ENCODE assay signal across 29 cellular contexts in genomic region chr4:97412331-97412730, GRCh38.
"Had no signal": no experiment of that assay in that cellular context is flagged by ENCODE, and none has a peak within 500 bp of the region (broad histone marks: within the 10 kb centered on the region; RNA-seq: fewer than 3 reads in every experiment).

No MANE protein-coding gene starts in this region.

- H3K27ac ChIP-seq: colonic mucosa, coronary artery, dorsolateral prefrontal cortex, epithelial cell of prostate, esophagus muscularis mucosa, esophagus squamous epithelium, foreskin keratinocyte, gastrocnemius medialis, gastroesophageal sphincter, heart left ventricle, heart right ventricle had no signal

- H3K4me1 ChIP-seq: colonic mucosa, esophagus muscularis mucosa, esophagus squamous epithelium, foreskin keratinocyte, gastrocnemius medialis, gastroesophageal sphincter, heart left ventricle, heart right ventricle had no signal

- FAIRE-seq: colon, endometrium, endothelial cell of umbilical vein, frontal cortex had no signal

- H3K9me3 Mint-ChIP-seq: endodermal cell had no signal

- H3K27me3 Mint-ChIP-seq: dendritic cell treated with granulocyte-macrophage colony-stimulating factor and Interleukin-4, amounts not matched to agents 40 ng/mL and 50 ng/mL, for 4 days; effector memory CD8-positive, alpha-beta T cell had no signal

- ATAC-seq: effector memory CD8-positive, alpha-beta T cell; esophagus mucosa; foreskin keratinocyte; gastrocnemius medialis; gastroesophageal sphincter; heart left ventricle; heart right ventricle had no signal

- H3K9me3 ChIP-seq: colonic mucosa, esophagus squamous epithelium, gastrocnemius medialis, gastroesophageal sphincter had no signal

- H3K27ac Mint-ChIP-seq: dendritic cell treated with granulocyte-macrophage colony-stimulating factor and Interleukin-4, amounts not matched to agents 40 ng/mL and 50 ng/mL, for 4 days; effector memory CD8-positive, alpha-beta T cell; endodermal cell had no signal

- H3K4me1 Mint-ChIP-seq: endodermal cell had no signal

- H3K4me3 ChIP-seq: colonic mucosa, coronary artery, dorsolateral prefrontal cortex, esophagus muscularis mucosa, esophagus squamous epithelium, gastrocnemius medialis, gastroesophageal sphincter, heart left ventricle, heart right ventricle had no signal

- DNase-seq: colonic mucosa; cortex of kidney; dermis blood vessel endothelial cell; dorsolateral prefrontal cortex; effector CD4-positive, alpha-beta T cell; effector CD8-positive, alpha-beta T cell; effector memory CD4-positive, alpha-beta T cell; effector memory CD8-positive, alpha-beta T cell; endodermal cell; erythroblast; esophagus squamous epithelium; foreskin fibroblast; foreskin keratinocyte; foreskin melanocyte; gastrocnemius medialis; glutamatergic neuron; head of caudate nucleus; heart left ventricle; heart right ventricle had no signal

- H3K27me3 ChIP-seq: colonic mucosa, dorsolateral prefrontal cortex, esophagus muscularis mucosa, esophagus squamous epithelium, foreskin keratinocyte, gastrocnemius medialis, gastroesophageal sphincter, heart left ventricle, heart right ventricle had no signal

- H3K36me3 ChIP-seq: colonic mucosa, esophagus muscularis mucosa, esophagus squamous epithelium, gastrocnemius medialis, gastroesophageal sphincter, heart left ventricle, heart right ventricle had no signal

- H3K4me3 Mint-ChIP-seq: dendritic cell treated with granulocyte-macrophage colony-stimulating factor and Interleukin-4, amounts not matched to agents 40 ng/mL and 50 ng/mL, for 4 days; effector memory CD8-positive, alpha-beta T cell; endodermal cell had no signal
